In the genomic region with DNA sequence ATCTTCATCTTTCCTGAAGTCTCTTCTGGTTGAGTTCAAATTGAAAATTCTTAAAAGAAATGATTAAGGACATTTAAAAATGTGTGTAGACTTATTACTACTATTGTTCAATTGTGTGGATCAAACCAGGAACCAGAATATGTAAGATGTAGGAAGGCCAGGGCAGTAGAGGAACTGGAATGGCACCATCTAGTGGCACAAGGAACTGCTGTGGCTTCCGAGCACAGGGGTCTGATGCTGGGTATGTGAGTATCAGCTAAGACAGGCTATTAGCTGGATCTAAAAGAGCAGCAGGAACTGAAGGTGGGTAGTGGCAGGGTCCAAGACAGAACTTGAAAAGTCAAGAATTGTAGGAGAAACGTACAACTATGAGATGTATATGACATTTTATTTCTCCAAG, we compare ENCODE assay signal across 10 cellular contexts.
DNase-seq lines count a peak whose midpoint lies in the region; ATAC-seq and TF ChIP-seq lines count a peak whose summit lies in the region.
"Had no signal": no experiment of that assay in that cellular context is flagged by ENCODE, and none has a peak within 500 bp of the region (broad histone marks: within the 10 kb centered on the region; RNA-seq: fewer than 3 reads in every experiment).

No MANE protein-coding gene starts in this region.

- POLR2A ChIA-PET in CD4-positive, alpha-beta T cell (lab: Charles Lee): no interaction called here

- H3K36me3 Mint-ChIP-seq in type B pancreatic cell: no peaks in the 10 kb centered on the region
- no peaks in the 10 kb centered on the region for H3K36me3 Mint-ChIP-seq in CD4-positive, alpha-beta T cell (ENCODE audit: low read depth)

- H3K27me3 Mint-ChIP-seq in type B pancreatic cell: no peaks in the 10 kb centered on the region
- no peaks in the 10 kb centered on the region for H3K27me3 Mint-ChIP-seq in CD4-positive, alpha-beta T cell
- H3K27me3 Mint-ChIP-seq: B cell had no signal

- peaks cover 5% of the 10 kb centered on the region for H3K9me3 Mint-ChIP-seq in type B pancreatic cell
- no peaks in the 10 kb centered on the region for H3K9me3 Mint-ChIP-seq in CD4-positive, alpha-beta T cell
- H3K9me3 Mint-ChIP-seq: nephron had no signal

- H3K27ac ChIP-seq in CD4-positive, alpha-beta T cell (ENCODE audit: low read depth, low read length): no peak overlapping the region

- no peak overlapping the region for H3K27ac Mint-ChIP-seq in type B pancreatic cell
- no peak overlapping the region for H3K27ac Mint-ChIP-seq in CD4-positive, alpha-beta T cell
- H3K27ac Mint-ChIP-seq: B cell, nephron had no signal

- CTCF ChIA-PET in CD4-positive, alpha-beta T cell (lab: Charles Lee): no interaction called here

- H3K9me3 ChIP-seq in CD4-positive, alpha-beta T cell (ENCODE audit: control insufficient read depth, low read length): no peaks in the 10 kb centered on the region

- H3K4me3 Mint-ChIP-seq in type B pancreatic cell: no peak overlapping the region
- H3K4me3 Mint-ChIP-seq in CD4-positive, alpha-beta T cell: no peak overlapping the region
- H3K4me3 Mint-ChIP-seq: B cell, nephron had no signal

- H3K27me3 ChIP-seq in CD4-positive, alpha-beta T cell (ENCODE audit: control insufficient read depth, insufficient read depth, low read length): no peaks in the 10 kb centered on the region

- TF ChIP-seq CTCF in epithelial cell of esophagus (IDR thresholded peaks at IDR 0.05; ENCODE audit: insufficient read depth, low read depth, low read length, missing control alignments) (peak; percentile 52), type B pancreatic cell (conservative IDR thresholded peaks at IDR 0.05) (peak; percentile 54)
- TF ChIP-seq CTCF in CD4-positive, alpha-beta T cell (IDR thresholded peaks at IDR 0.05): no peak

- H3K4me3 ChIP-seq in epithelial cell of esophagus (ENCODE audit: low read length): no peak overlapping the region

- intact Hi-C loops in CD4-positive, alpha-beta T cell (cut with DNase I, micrococcal nuclease): no loop called here
- intact Hi-C loops in cardiac septum (cut with DNase I): no loop called here

- peak; percentile 78 for ATAC-seq in HG02623 (IDR thresholded peaks at IDR 0.05; ENCODE audit: unreplicated experiment)
- no peak for ATAC-seq in CD4-positive, alpha-beta T cell (ENCODE audit: poor library complexity)

- peaks cover 4% of the 10 kb centered on the region for H3K4me1 Mint-ChIP-seq in type B pancreatic cell (ENCODE audit: unreplicated experiment)
- no peaks in the 10 kb centered on the region for H3K4me1 Mint-ChIP-seq in CD4-positive, alpha-beta T cell (ENCODE audit: low read depth)
- H3K4me1 Mint-ChIP-seq: B cell had no signal

- DNase-seq in NCI-H1417 (lab: John Stamatoyannopoulos, UW) (peak; percentile 8 to 52 (median 20)), NCI-H1417 treated with DMSO at 0.1 percent for 48 hours (lab: John Stamatoyannopoulos, UW) (no peak), NCI-H748 (lab: John Stamatoyannopoulos, UW; ENCODE audit: unreplicated experiment) (peak; percentile 41), epithelial cell of esophagus (ENCODE audit: low read depth) (peak; percentile 28), type B pancreatic cell (ENCODE audit: extremely low spot score, unreplicated experiment) (no peak), cardiac septum (ENCODE audit: low spot score) (no peak)
- no peak for DNase-seq in CD4-positive, alpha-beta T cell

Comparison
In these comparisons a context has a peak if more than half of its experiments do, and no peak if none do; other contexts are left out.
1. DNase-seq: peak in NCI-H1417 (3 of 3), NCI-H748 (single experiment) and epithelial cell of esophagus (single experiment); none in NCI-H1417 treated with DMSO at 0.1 percent for 48 hours (single experiment), type B pancreatic cell (single experiment), CD4-positive, alpha-beta T cell (0 of 10) and cardiac septum (single experiment).